In the genomic region with DNA sequence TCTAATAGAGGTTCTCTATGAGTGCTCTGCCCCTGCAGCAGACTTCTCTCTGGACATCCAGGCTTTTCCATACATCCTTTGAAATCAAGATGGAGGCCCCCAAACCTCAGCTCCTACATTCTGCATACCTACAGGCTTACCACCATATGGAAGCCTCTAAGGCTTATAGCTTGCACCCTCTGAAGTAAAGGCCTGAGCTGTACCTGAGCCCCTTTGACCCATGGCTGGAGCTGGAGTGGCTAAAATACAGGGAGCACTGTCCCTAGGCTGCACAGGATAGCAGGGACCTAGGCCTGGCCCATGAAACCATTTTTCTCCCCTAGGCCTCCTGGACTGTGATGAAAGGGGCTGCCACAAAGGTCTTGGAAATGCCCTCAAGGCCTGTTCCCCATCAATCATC, we compare ENCODE assay signal across 33 cellular contexts.
DNase-seq lines count a peak whose midpoint lies in the region; ATAC-seq, FAIRE-seq and TF ChIP-seq lines count a peak whose summit lies in the region.
"Had no signal": no experiment of that assay in that cellular context is flagged by ENCODE, and none has a peak within 500 bp of the region (broad histone marks: within the 10 kb centered on the region; RNA-seq: fewer than 3 reads in every experiment).

No MANE protein-coding gene starts in this region.

- no peaks in the 10 kb centered on the region for H3K79me1 ChIP-seq in neuronal stem cell (ENCODE audit: low read depth, low read length)

- no peaks in the 10 kb centered on the region for H3F3A ChIP-seq in PC-3 (ENCODE audit: low read length, unreplicated experiment)

- H3K27me3 ChIP-seq in K562 (ENCODE audit: control insufficient read depth in 2 of 2, insufficient read depth in 2 of 2, low read length in 2 of 2) (no peaks in the 10 kb centered on the region), neuronal stem cell (ENCODE audit: control insufficient read depth in 3 of 3, insufficient read depth in 3 of 3, low read depth in 1 of 3, low read length in 3 of 3) (no peaks in the 10 kb centered on the region), PC-3 (ENCODE audit: low read length) (no peaks in the 10 kb centered on the region), left ventricle myocardium inferior (ENCODE audit: low read depth) (no peaks in the 10 kb centered on the region)
- H3K27me3 ChIP-seq: BE2C; BLaER1; BLaER1 treated with 17β-estradiol and CSF1 and Interleukin-3, amounts not matched to agents 10 nM and 100 nM had no signal

- ATAC-seq in K562 (peak; percentile 53), omental fat pad (ENCODE audit: low FRiP score) (peak; percentile 44), PC-3 (no peak)
- ATAC-seq: A549; CD8-positive, alpha-beta T cell had no signal

- H3K27ac ChIP-seq in K562 (ENCODE audit: extremely low read depth, low read depth, low read length): no peak overlapping the region
- no peak overlapping the region for H3K27ac ChIP-seq in neuronal stem cell (replicated peaks; ENCODE audit: low read length)
- H3K27ac ChIP-seq in PC-3 (ENCODE audit: low read length): no peak overlapping the region
- H3K27ac ChIP-seq in left ventricle myocardium inferior (replicated peaks): no peak overlapping the region
- H3K27ac ChIP-seq: 22Rv1; A549; BLaER1; BLaER1 treated with 17β-estradiol and CSF1 and Interleukin-3, amounts not matched to agents 10 nM and 100 nM; C4-2B had no signal

- H3K4me1 ChIP-seq in K562 (replicated peaks in 1 of 2; ENCODE audit: control insufficient read depth in 2 of 2, insufficient read depth in 2 of 2, low read length in 2 of 2): no peaks in the 10 kb centered on the region
- peaks cover 0 to 4% of the 10 kb centered on the region in 2 donors for H3K4me1 ChIP-seq in neuronal stem cell (ENCODE audit: control insufficient read depth in 2 of 2, insufficient read depth in 1 of 2, low read depth in 1 of 2, low read length in 2 of 2)
- no peaks in the 10 kb centered on the region for H3K4me1 ChIP-seq in PC-3 (ENCODE audit: insufficient read depth, low read length)
- no peaks in the 10 kb centered on the region for H3K4me1 ChIP-seq in left ventricle myocardium inferior
- H3K4me1 ChIP-seq: A549, BE2C, Caco-2 had no signal

- no peaks in the 10 kb centered on the region for H3K79me2 ChIP-seq in K562 (ENCODE audit: control insufficient read depth, insufficient read depth, low read length)
- H3K79me2 ChIP-seq in PC-3 (ENCODE audit: low read length): no peaks in the 10 kb centered on the region

- TF ChIP-seq CTCF in K562 (IDR thresholded peaks at IDR 0.05 in 2 of 3, conservative IDR thresholded peaks at IDR 0.05 in 1 of 3; ENCODE audit: insufficient read depth in 2 of 3, low read depth in 1 of 3, low read length in 3 of 3) (no peak), omental fat pad (IDR thresholded peaks at IDR 0.05) (no peak), PC-3 (conservative IDR thresholded peaks at IDR 0.05; ENCODE audit: low read depth, low read length) (no peak), left ventricle myocardium inferior (IDR thresholded peaks at IDR 0.05; ENCODE audit: borderline replicate concordance) (no peak)

- H2BK120ac ChIP-seq in neuronal stem cell (ENCODE audit: low read depth, low read length): no peak overlapping the region

- POLR2A ChIA-PET in K562 (lab: Yijun Ruan, JAX): interaction anchor here (0.6 to 1.0 kb wide), 5 partner anchors 9 to 36 kb away, joined by 3 to 4 read pairs (median 3); no protein-coding TSS in a partner anchor
- POLR2A ChIA-PET in PC-3 (lab: Charles Lee; ENCODE audit: unreplicated experiment): no interaction called here

- no peaks in the 10 kb centered on the region for H3K9me1 ChIP-seq in K562 (ENCODE audit: control insufficient read depth, insufficient read depth, low read length)

- no peaks in the 10 kb centered on the region for H4K20me1 ChIP-seq in K562 (replicated peaks; ENCODE audit: control insufficient read depth, insufficient read depth, low read length)
- H4K20me1 ChIP-seq in PC-3 (ENCODE audit: low read length): no peaks in the 10 kb centered on the region
- H4K20me1 ChIP-seq: BLaER1; BLaER1 treated with 17β-estradiol and CSF1 and Interleukin-3, amounts not matched to agents 10 nM and 100 nM had no signal

- H4K8ac ChIP-seq in neuronal stem cell (ENCODE audit: low read depth, low read length): no peak overlapping the region

- intact Hi-C loops in K562 (cut with micrococcal nuclease) (no loop called here), PC-3 (cut with micrococcal nuclease) (no loop called here), left ventricle myocardium inferior (cut with micrococcal nuclease) (no loop called here)

- in situ Hi-C loops in K562 (cut with MboI): no loop called here
- in situ Hi-C loops in ACHN (cut with HindIII; ENCODE audit: low pct_ligation_motif_present, low pct_unique_long_range_greater_than_20kb, low sequenced_read_pairs): no loop called here

- H4K91ac ChIP-seq in neuronal stem cell (ENCODE audit: low read depth, low read length, poor library complexity): no peak overlapping the region

- H3K4me2 ChIP-seq in K562 (ENCODE audit: insufficient read depth, low read length): no peak overlapping the region
- no peak overlapping the region for H3K4me2 ChIP-seq in neuronal stem cell (ENCODE audit: insufficient read depth, low read length, poor library complexity, severe bottlenecking)
- no peak overlapping the region for H3K4me2 ChIP-seq in PC-3 (ENCODE audit: low read length)
- H3K4me2 ChIP-seq: A549; BLaER1; BLaER1 treated with 17β-estradiol and CSF1 and Interleukin-3, amounts not matched to agents 10 nM and 100 nM had no signal

- H2AFZ ChIP-seq in K562 (ENCODE audit: low read depth, low read length) (no peak overlapping the region), neuronal stem cell (ENCODE audit: low read length) (peak overlapping the region; percentile 35), PC-3 (ENCODE audit: low read length) (no peak overlapping the region)

- CTCF ChIA-PET in K562 (lab: Yijun Ruan, JAX; ENCODE audit: low intra/inter-chr PET ratio): no interaction called here
- CTCF ChIA-PET in PC-3 (lab: Charles Lee): no interaction called here

- BruUV-seq in K562 (replicated peaks; lab: Mats Ljungman, UMichigan) (no TSS peak), PC-3 (replicated peaks; lab: Mats Ljungman, UMichigan) (no TSS peak)

- H3K9me2 ChIP-seq in PC-3 (replicated peaks; ENCODE audit: low read length): no peaks in the 10 kb centered on the region

- H3K9ac ChIP-seq in K562 (ENCODE audit: insufficient read depth in 1 of 2, low read depth in 2 of 2, low read length in 2 of 2) (no peak overlapping the region), neuronal stem cell (ENCODE audit: low read depth, low read length, poor library complexity) (no peak overlapping the region), PC-3 (ENCODE audit: low read length) (no peak overlapping the region)
- H3K9ac ChIP-seq: BLaER1; BLaER1 treated with 17β-estradiol and CSF1 and Interleukin-3, amounts not matched to agents 10 nM and 100 nM had no signal

- H3K9me3 ChIP-seq in K562 (replicated peaks; ENCODE audit: control insufficient read depth, insufficient read depth, low read depth, low read length) (0 out of 2 replicates have a peak, but pooled peaks cover 2% of the 10 kb centered on the region), neuronal stem cell (replicated peaks in 1 of 2; ENCODE audit: control insufficient read depth in 2 of 2, insufficient read depth in 1 of 2, low read depth in 1 of 2, low read length in 2 of 2) (peaks cover 2 to 3% of the 10 kb centered on the region in 2 donors), PC-3 (ENCODE audit: low read length) (no peaks in the 10 kb centered on the region), left ventricle myocardium inferior (replicated peaks) (no peaks in the 10 kb centered on the region)
- H3K9me3 ChIP-seq: A549, BE2C, Caco-2 had no signal

- H3K4ac ChIP-seq in neuronal stem cell (ENCODE audit: low read length): no peak overlapping the region

- H3K36me3 ChIP-seq in K562 (ENCODE audit: control insufficient read depth, insufficient read depth, low read length) (no peaks in the 10 kb centered on the region), neuronal stem cell (replicated peaks in 1 of 2; ENCODE audit: control insufficient read depth in 2 of 2, insufficient read depth in 2 of 2, low read length in 2 of 2) (no peaks in the 10 kb centered on the region), PC-3 (ENCODE audit: low read depth, low read length) (no peaks in the 10 kb centered on the region), left ventricle myocardium inferior (no peaks in the 10 kb centered on the region)
- H3K36me3 ChIP-seq: BE2C; BLaER1; BLaER1 treated with 17β-estradiol and CSF1 and Interleukin-3, amounts not matched to agents 10 nM and 100 nM had no signal

- no peak overlapping the region for H3K14ac ChIP-seq in neuronal stem cell (ENCODE audit: low read length)

- no peak for TF ChIP-seq RAD21 in K562 (CRISPR knock-in tag; conservative IDR thresholded peaks at IDR 0.05 in 1 of 2, IDR thresholded peaks at IDR 0.05 in 1 of 2)

- no peak for TF ChIP-seq EP300 in K562 (IDR thresholded peaks at IDR 0.05; ENCODE audit: low read length)

- H3K4me3 ChIP-seq in K562 (no peak overlapping the region), neuronal stem cell (ENCODE audit: low read length in 2 of 2) (no peak overlapping the region), PC-3 (ENCODE audit: low read length) (no peak overlapping the region), left ventricle myocardium inferior (no peak overlapping the region)
- H3K4me3 ChIP-seq: A549; BLaER1; BLaER1 treated with 17β-estradiol and CSF1 and Interleukin-3, amounts not matched to agents 10 nM and 100 nM had no signal

- H2BK12ac ChIP-seq in neuronal stem cell (ENCODE audit: low read length): no peak overlapping the region

- H2BK5ac ChIP-seq in neuronal stem cell (ENCODE audit: low read length): no peak overlapping the region

- H2AK5ac ChIP-seq in neuronal stem cell (ENCODE audit: low read depth, low read length): no peak overlapping the region

- peak; percentile 33 for DNase-seq in ELF-1 (ENCODE audit: low read depth, low spot score)
- no peak for DNase-seq in K562 (ENCODE audit: extremely low read depth in 1 of 4, low spot score in 3 of 4)
- no peak for DNase-seq in neuronal stem cell (ENCODE audit: low spot score)
- no peak for DNase-seq in omental fat pad (ENCODE audit: low spot score)
- DNase-seq in ACHN: no peak
- DNase-seq in PC-3: no peak
- DNase-seq in left ventricle myocardium inferior: no peak
- DNase-seq in RPMI8226: no peak
- DNase-seq: 8988T; AML-193; BE2C; C1 segment of cervical spinal cord; Caco-2; Calu3; CD4-positive, alpha-beta T cell; CD4-positive, CD25-positive, alpha-beta regulatory T cell; CD8-positive, alpha-beta memory T cell; CD8-positive, alpha-beta T cell; COR-L47; DMS 273 treated with DMSO at 0.1 percent for 48 hours; DMS153; DMS53; DMS79; DMS79 treated with DMSO at 0.1 percent for 48 hours; DND-41; EL had no signal

- peak overlapping the region; percentile 33 for H3K18ac ChIP-seq in neuronal stem cell (ENCODE audit: low read length)

- no peak for TF ChIP-seq POLR2A in K562 (conservative IDR thresholded peaks at IDR 0.05)

- no peak overlapping the region for H3K23ac ChIP-seq in neuronal stem cell (ENCODE audit: low read depth, low read length, poor library complexity)

- H2BK15ac ChIP-seq in neuronal stem cell (ENCODE audit: low read length): no peak overlapping the region

- FAIRE-seq in K562 (lab: Jason Lieb, UNC): no peak
- FAIRE-seq: A204.1, A549, D721Med had no signal

TF ChIP-seq in K562, 482 proteins besides CTCF, POLR2A, EP300 and RAD21 (continues in another document):
- no peak for TF ChIP-seq HDGF (IDR thresholded peaks at IDR 0.05)
- TF ChIP-seq SIN3B (IDR thresholded peaks at IDR 0.05; ENCODE audit: low read depth): no peak
- TF ChIP-seq CBFB (CRISPR knock-in tag; IDR thresholded peaks at IDR 0.05): no peak
